In the genomic region with DNA sequence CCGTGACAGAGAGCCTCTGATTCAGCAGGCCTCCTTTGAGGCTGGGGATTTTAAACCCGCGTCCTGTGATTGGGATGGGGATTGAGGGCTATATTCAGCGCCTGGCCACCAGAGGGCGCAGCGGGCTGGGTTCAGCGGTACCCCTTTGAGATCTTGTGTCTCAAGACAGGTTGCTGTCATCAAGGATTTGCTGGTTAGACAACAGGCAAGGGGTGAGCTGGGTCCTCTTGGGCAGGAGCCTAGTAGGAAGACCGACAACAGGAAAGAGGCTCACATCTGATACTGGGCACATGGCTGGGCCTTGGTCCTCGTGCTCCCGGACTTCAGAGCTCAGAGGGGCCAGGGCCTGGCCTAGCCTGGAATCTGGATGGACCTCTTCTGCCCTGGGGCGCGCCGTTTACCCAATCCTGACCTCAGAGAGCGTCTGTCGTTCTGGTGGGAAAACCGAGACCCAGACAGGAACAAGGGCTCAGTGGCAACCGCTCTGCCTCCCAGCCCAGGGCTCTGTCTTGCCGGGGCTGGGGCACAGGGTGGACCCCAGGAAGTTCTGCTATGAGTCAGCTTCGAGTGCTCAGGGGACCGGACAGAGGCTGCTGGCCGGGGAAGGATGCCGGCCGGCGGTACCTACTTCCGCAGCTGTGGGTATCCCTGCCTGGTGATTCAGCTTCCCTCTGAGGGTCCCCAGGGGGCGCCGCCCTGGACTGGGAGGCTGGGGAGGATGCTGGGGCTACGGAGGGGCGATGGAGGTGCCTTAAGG, we compare ENCODE assay signal across 8 cellular contexts. TPM values are rescaled to one million over a fixed set of nuclear protein-coding genes. Genes with fewer than 3 reads are reported as not detected.
DNase-seq lines count a peak whose midpoint lies in the region; ATAC-seq and TF ChIP-seq lines count a peak whose summit lies in the region.

No MANE protein-coding gene starts in this region.

- H3F3A ChIP-seq in GM23338 (replicated peaks; ENCODE audit: low read depth), result 0 out of 2 replicates have a peak, but pooled peaks cover 2% of the 10 kb centered on the region
- H3F3A ChIP-seq in neural progenitor cell (ENCODE audit: low read depth), result peaks cover 15% of the 10 kb centered on the region

- no peak overlapping the region for H3K27ac Mint-ChIP-seq in GM23338
- H3K27ac Mint-ChIP-seq in neural progenitor cell, result no peak overlapping the region

- H3K9me3 Mint-ChIP-seq in GM23338 (peaks cover 17% of the 10 kb centered on the region), neural progenitor cell (peaks cover 2% of the 10 kb centered on the region)

- H4K20me1 ChIP-seq in GM23338 (replicated peaks; ENCODE audit: insufficient read depth) (no peaks in the 10 kb centered on the region), neural progenitor cell (ENCODE audit: low read depth) (no peaks in the 10 kb centered on the region)

- H3K36me3 ChIP-seq in GM23338 (ENCODE audit: insufficient read depth) (peaks cover 2% of the 10 kb centered on the region; the same call in 1 of the 2 replicates), neural progenitor cell (no peaks in the 10 kb centered on the region), stomach (no peaks in the 10 kb centered on the region)

- no peaks in the 10 kb centered on the region for H3K9me2 ChIP-seq in GM23338 (ENCODE audit: insufficient read depth)

- peaks cover 29% of the 10 kb centered on the region for H3K36me3 Mint-ChIP-seq in GM23338 (ENCODE audit: low read depth)
- peaks cover 4% of the 10 kb centered on the region for H3K36me3 Mint-ChIP-seq in neural progenitor cell

- peak; percentile 61 for ATAC-seq in GM23338
- peak; percentile 69 for ATAC-seq in foreskin keratinocyte

- H3K27me3 ChIP-seq in GM23338 (ENCODE audit: insufficient read depth), result 0 out of 2 replicates have a peak, but pooled peaks cover 3% of the 10 kb centered on the region
- no peaks in the 10 kb centered on the region for H3K27me3 ChIP-seq in foreskin keratinocyte
- peaks cover 8% of the 10 kb centered on the region for H3K27me3 ChIP-seq in neural progenitor cell
- H3K27me3 ChIP-seq in stomach, result no peaks in the 10 kb centered on the region

- intact Hi-C loops in stomach (cut with DNase I; ENCODE audit: low total_unique reads), result loop anchor here (5.0 kb wide), 2 partner anchors 118 to 288 kb away; no protein-coding TSS in a partner anchor

- H3K4me1 Mint-ChIP-seq in GM23338, result peaks cover 17% of the 10 kb centered on the region
- H3K4me1 Mint-ChIP-seq in neural progenitor cell, result peaks cover 21% of the 10 kb centered on the region

- WGBS in stomach, 5 donors, result 2 to 10% (median 7%) methylated on average over 21 to 29 of the region's 29 CpGs

- no peak overlapping the region for H3K9ac ChIP-seq in neural progenitor cell

- DNase-seq in ELF-1 (ENCODE audit: low read depth, low spot score), result peak; percentile 91
- peak; percentile 91 for DNase-seq in GM23338 (ENCODE audit: low spot score)
- DNase-seq in LoVo (ENCODE audit: low spot score), result peak; percentile 85
- DNase-seq in SHP77 (lab: John Stamatoyannopoulos, UW), result peak; percentile 61 to 70
- peak; percentile 72 for DNase-seq in activated gamma-delta T cell (lab: John Stamatoyannopoulos, UW)
- peak; percentile 73 to 79 for DNase-seq in foreskin keratinocyte
- peak; percentile 91 for DNase-seq in neural progenitor cell (ENCODE audit: low spot score)
- DNase-seq in stomach, result peak; percentile 90

- peak overlapping the region; percentile 80 for H3K4me3 ChIP-seq in GM23338
- H3K4me3 ChIP-seq in neural progenitor cell, result peak overlapping the region; percentile 69
- peak overlapping the region; percentile 59 to 70 (median 63) for H3K4me3 ChIP-seq in stomach

- no peak for TF ChIP-seq EP300 in stomach (IDR thresholded peaks at IDR 0.05)

- H3K79me2 ChIP-seq in GM23338 (replicated peaks; ENCODE audit: insufficient read depth), result no peaks in the 10 kb centered on the region
- no peaks in the 10 kb centered on the region for H3K79me2 ChIP-seq in neural progenitor cell (ENCODE audit: low read depth)

- H3K4me1 ChIP-seq in GM23338 (ENCODE audit: insufficient read depth) (peaks cover 10% of the 10 kb centered on the region; the same call in 1 of the 2 replicates), foreskin keratinocyte (peaks cover 6% of the 10 kb centered on the region), neural progenitor cell (peaks cover 3% of the 10 kb centered on the region), stomach (peaks cover 26 to 43% (median 35%) of the 10 kb centered on the region in 4 donors)

- TF ChIP-seq CTCF in GM23338 (conservative IDR thresholded peaks at IDR 0.05; ENCODE audit: low read depth in 2 of 2) (peak; percentile 95 to 97), foreskin keratinocyte (conservative IDR thresholded peaks at IDR 0.05) (peak; percentile 98), neural progenitor cell (IDR thresholded peaks at IDR 0.05) (peak; percentile 97), stomach (IDR thresholded peaks at IDR 0.05) (peak in 6 of 7 experiments; percentile 62 to 97 (median 96))

- TF ChIP-seq POLR2A in stomach (IDR thresholded peaks at IDR 0.05), result no peak

- H3K9me3 ChIP-seq in neural progenitor cell (ENCODE audit: low read depth) (no peaks in the 10 kb centered on the region), stomach (no peaks in the 10 kb centered on the region)

- H3K4me3 Mint-ChIP-seq in GM23338 (peak overlapping the region; percentile 68), neural progenitor cell (peak overlapping the region; percentile 79)

- H2AFZ ChIP-seq in GM23338 (peak overlapping the region; percentile 99), neural progenitor cell (replicated peaks) (peak overlapping the region; percentile 86)

- H3K4me2 ChIP-seq in GM23338, result peak overlapping the region; percentile 97
- H3K4me2 ChIP-seq in neural progenitor cell, result peak overlapping the region; percentile 96

- peaks cover 20% of the 10 kb centered on the region for H3K27me3 Mint-ChIP-seq in GM23338 (ENCODE audit: insufficient read depth, low read depth, poor library complexity)
- H3K27me3 Mint-ChIP-seq in neural progenitor cell (ENCODE audit: insufficient read depth, low read depth), result peaks cover 7% of the 10 kb centered on the region

- H3K27ac ChIP-seq in GM23338 (ENCODE audit: low read depth) (no peak overlapping the region), foreskin keratinocyte (no peak overlapping the region), neural progenitor cell (no peak overlapping the region), stomach (peak overlapping the region; percentile 81 to 96 (median 86))

RNA-seq across cellular contexts. Expression of gene SLC35E4, which starts 0.9 kb away (rescaled TPM):
- 10.4 and 11.3 TPM in 2 replicates for total RNA-seq in GM23338 (2014; rRNA removed; shearing (Covaris generic))
- polyA plus RNA-seq in GM23338 (2016; fragmentation: Nextera tagmentation; extraction: Ambion mirVana) (2.6 and 4.3 TPM in 2 replicates), foreskin keratinocyte (4.3 TPM in 2 replicates), stomach (1 to 10 TPM in 2 of 3 donors, under 1 TPM in 1; 0.46 to 3.4 (median 1.8) TPM)
- total RNA-seq in foreskin keratinocyte (4.4 and 5.6 TPM in 2 replicates), neural progenitor cell (ENCODE audit: low replicate concordance) (0.36 and 4.8 TPM in 2 replicates), stomach (1 to 10 TPM in 4 of 5 donors, under 1 TPM in 1; 0.45 to 7.2 (median 2.6) TPM)

RNA-seq across cellular contexts. Expression of gene TCN2, which starts 27.7 kb away (rescaled TPM):
- 31.3 and 38.1 TPM in 2 replicates for total RNA-seq in GM23338 (2014; rRNA removed; shearing (Covaris generic))
- polyA plus RNA-seq in GM23338 (2016; fragmentation: Nextera tagmentation; extraction: Ambion mirVana) (12.4 and 12.9 TPM in 2 replicates), foreskin keratinocyte (1.6 and 1.9 TPM in 2 replicates), stomach (10 to 100 TPM in 1 of 3 donors, 1 to 10 TPM in 2; 4.1 to 10.1 (median 4.3) TPM)
- total RNA-seq in foreskin keratinocyte (1.4 and 1.8 TPM in 2 replicates), neural progenitor cell (ENCODE audit: low replicate concordance) (33.9 and 66.5 TPM in 2 replicates), stomach (10 to 100 TPM in 2 of 5 donors, 1 to 10 TPM in 3; 1.4 to 16.3 (median 2.3) TPM)

RNA-seq across cellular contexts. Expression of gene DUSP18, which starts 33.0 kb away (rescaled TPM):
- total RNA-seq in GM23338 (2014; rRNA removed; shearing (Covaris generic)), result 1.5 and 2.7 TPM in 2 replicates
- polyA plus RNA-seq in GM23338 (2016; fragmentation: Nextera tagmentation; extraction: Ambion mirVana) (1.7 and 2.2 TPM in 2 replicates), foreskin keratinocyte (2.8 and 2.9 TPM in 2 replicates), stomach (1 to 10 TPM; 1.4 to 4.2 (median 2.9) TPM)
- total RNA-seq in foreskin keratinocyte (8.2 and 9.2 TPM in 2 replicates), neural progenitor cell (ENCODE audit: low replicate concordance) (3.1 and 5.6 TPM in 2 replicates), stomach (10 to 100 TPM in 2 of 5 donors, 1 to 10 TPM in 2, not detected in 1; 4.5 to 46.9 (median 10.9) TPM)

RNA-seq across cellular contexts. Expression of gene PES1, which starts 42.9 kb away (rescaled TPM):
- 76.9 and 78.4 TPM in 2 replicates for total RNA-seq in GM23338 (2014; rRNA removed; shearing (Covaris generic))
- polyA plus RNA-seq in GM23338 (2016; fragmentation: Nextera tagmentation; extraction: Ambion mirVana) (61.3 and 64.1 TPM in 2 replicates), foreskin keratinocyte (93.8 and 100 TPM in 2 replicates), stomach (10 to 100 TPM; 46.2 to 63.1 (median 48.0) TPM)
- total RNA-seq in foreskin keratinocyte (89.1 and 105 TPM in 2 replicates), neural progenitor cell (ENCODE audit: low replicate concordance) (30.2 and 54.4 TPM in 2 replicates), stomach (10 to 100 TPM; 22.8 to 94.5 (median 38.7) TPM)

Comparison
In these comparisons a context has a peak if more than half of its experiments do, and no peak if none do; other contexts are left out.
1. H3K27ac ChIP-seq: peak in stomach (5 of 5); none in GM23338 (single experiment), foreskin keratinocyte (single experiment) and neural progenitor cell (single experiment).
2. Peak in every context shown above with its lines, with median percentiles within 50 percentile points of each other: DNase-seq, H3K4me3 ChIP-seq and CTCF ChIP-seq.